10 cellular contexts compared by ENCODE assay signal in the genomic region with DNA sequence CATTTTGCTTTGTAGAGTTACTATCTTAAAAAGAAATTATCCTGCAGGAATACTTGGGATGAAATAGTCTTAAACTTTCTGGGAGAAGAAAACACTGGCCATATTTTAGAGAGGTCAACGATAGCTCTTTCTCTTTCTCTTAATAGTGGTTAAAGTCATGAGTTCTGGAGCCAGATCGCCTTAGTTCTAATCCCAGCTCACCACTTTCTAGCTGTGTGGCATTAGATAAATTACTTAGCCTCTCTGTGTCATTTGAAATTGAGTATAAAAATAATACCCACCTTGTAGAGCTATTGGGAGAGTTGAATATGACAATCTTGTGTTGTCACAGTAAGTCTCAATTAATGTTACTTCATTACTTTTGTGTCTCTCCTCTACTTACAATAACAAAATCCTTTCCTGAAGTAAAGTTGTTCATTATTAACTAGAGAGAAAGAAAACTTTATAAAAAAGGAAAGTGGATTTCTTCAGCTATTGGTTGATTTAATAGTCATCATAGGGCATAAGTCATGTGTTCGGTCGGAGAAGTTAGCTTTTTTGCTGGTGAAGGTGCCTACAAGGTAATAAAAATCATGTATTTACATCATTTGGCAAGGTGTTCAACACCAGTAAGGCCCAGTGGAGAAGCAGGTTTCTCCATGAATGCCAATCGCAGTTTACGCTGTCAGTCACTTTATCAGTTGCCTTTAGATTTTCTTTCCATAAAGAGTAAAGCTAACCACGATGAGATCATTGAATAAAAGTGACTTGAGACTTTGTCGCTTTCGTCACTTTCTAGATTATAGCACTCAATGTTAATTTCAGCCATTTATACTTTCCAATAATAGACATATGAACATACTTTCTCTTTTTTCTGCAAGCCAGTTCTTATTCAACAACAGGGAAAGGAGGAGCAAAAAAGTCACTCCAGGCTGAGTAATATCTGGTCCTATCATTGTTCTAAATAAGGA. TPM values are rescaled to one million over a fixed set of nuclear protein-coding genes. Genes with fewer than 3 reads are reported as not detected.
DNase-seq lines count a peak whose midpoint lies in the region; ATAC-seq, FAIRE-seq and TF ChIP-seq lines count a peak whose summit lies in the region.
"Had no signal": no experiment of that assay in that cellular context is flagged by ENCODE, and none has a peak within 500 bp of the region (broad histone marks: within the 10 kb centered on the region; RNA-seq: fewer than 3 reads in every experiment).

No MANE protein-coding gene starts in this region.

- no peak overlapping the region for H3K9ac ChIP-seq in mesendoderm (ENCODE audit: low read length)

- no peak overlapping the region for H2BK5ac ChIP-seq in mesendoderm (ENCODE audit: low read length)

- H2BK15ac ChIP-seq in mesendoderm (replicated peaks; ENCODE audit: low read depth), result no peak overlapping the region

- H3K27ac ChIP-seq in body of pancreas, result peak overlapping the region in 3 of 4 donors; percentile 80 to 92 (median 87)
- H3K27ac ChIP-seq in right lobe of liver, result peak overlapping the region; percentile 87 to 95 (median 93)
- H3K27ac ChIP-seq in tibial artery, result peak overlapping the region; percentile 79 to 84
- H3K27ac ChIP-seq in mesendoderm (ENCODE audit: low read depth, low read length), result no peak overlapping the region

- intact Hi-C loops in body of pancreas (cut with DNase I), result no loop called here
- intact Hi-C loops in right lobe of liver (cut with DNase I), result no loop called here
- intact Hi-C loops in tibial artery (cut with DNase I; ENCODE audit: low total_unique reads), result no loop called here

- H3K4ac ChIP-seq in mesendoderm (ENCODE audit: low read depth, low read length), result no peak overlapping the region

- H3K79me1 ChIP-seq in mesendoderm (ENCODE audit: low read length), result peaks cover 3% of the 10 kb centered on the region

- H3K4me2 ChIP-seq in mesendoderm (ENCODE audit: low read length), result no peak overlapping the region

- H3K23ac ChIP-seq in mesendoderm (ENCODE audit: low read length), result no peak overlapping the region

- no peak overlapping the region for H4K5ac ChIP-seq in mesendoderm (ENCODE audit: low read length)

- H3K4me3 Mint-ChIP-seq in activated T-cell treated with anti-CD3 and anti-CD28 coated beads, Interleukin-2, amount 50 U/mL, for 24 hours, result peak overlapping the region; percentile 86
- H3K4me3 Mint-ChIP-seq: memory B cell had no signal

- H2BK120ac ChIP-seq in mesendoderm (ENCODE audit: low read depth, low read length), result no peak overlapping the region

- TF ChIP-seq POLR2A in body of pancreas (IDR thresholded peaks at IDR 0.05) (no peak), right lobe of liver (IDR thresholded peaks at IDR 0.05) (no peak)

- peak overlapping the region; percentile 76 for H3K27ac Mint-ChIP-seq in activated T-cell treated with anti-CD3 and anti-CD28 coated beads, Interleukin-2, amount 50 U/mL, for 24 hours
- H3K27ac Mint-ChIP-seq: memory B cell had no signal

- no peak overlapping the region for H3K18ac ChIP-seq in mesendoderm (ENCODE audit: low read length)

- ATAC-seq in body of pancreas (no peak), right lobe of liver (no peak)

- H3K4me1 ChIP-seq in body of pancreas, result peaks cover 22% of the 10 kb centered on the region
- H3K4me1 ChIP-seq in right lobe of liver, result peaks cover 0 to 17% (median 0%) of the 10 kb centered on the region in 4 donors
- H3K4me1 ChIP-seq in tibial artery, result peaks cover 0 to 69% (median 16%) of the 10 kb centered on the region in 4 donors
- H3K4me1 ChIP-seq in mesendoderm (ENCODE audit: control insufficient read depth, low read depth, low read length), result peaks cover 13% of the 10 kb centered on the region

- no peak overlapping the region for H4K8ac ChIP-seq in mesendoderm (ENCODE audit: low read depth, low read length)

- H3K4me3 ChIP-seq in body of pancreas (no peak overlapping the region), right lobe of liver (peak overlapping the region; percentile 61 to 69 (median 65)), tibial artery (peak overlapping the region; percentile 63 to 76), mesendoderm (ENCODE audit: low read length) (no peak overlapping the region)

- H3K4me1 Mint-ChIP-seq in activated T-cell treated with anti-CD3 and anti-CD28 coated beads, Interleukin-2, amount 50 U/mL, for 24 hours (ENCODE audit: low read depth), result peaks cover 61% of the 10 kb centered on the region

- H3K79me2 ChIP-seq in mesendoderm (ENCODE audit: control insufficient read depth, insufficient read depth, low read length), result peaks cover 4% of the 10 kb centered on the region

- no peak overlapping the region for H2AK5ac ChIP-seq in mesendoderm (ENCODE audit: low read length)

- no peak for DNase-seq in activated T-cell treated with anti-CD3 and anti-CD28 coated beads, Interleukin-2, amount 50 U/mL, for 24 hours
- no peak for DNase-seq in activated T-cell treated with anti-CD3 and anti-CD28 coated beads, Interleukin-2, amount 50 U/mL, for 1 hour
- DNase-seq in body of pancreas (no peak), right lobe of liver (no peak), tibial artery (no peak), HTR-8/SVneo (ENCODE audit: insufficient read length, low spot score) (no peak), nucleus accumbens (lab: John Stamatoyannopoulos, UW) (no peak), mesendoderm (no peak)
- DNase-seq: NCI-H1105 had no signal

- TF ChIP-seq CTCF in body of pancreas (IDR thresholded peaks at IDR 0.05) (no peak), right lobe of liver (IDR thresholded peaks at IDR 0.05) (no peak), tibial artery (IDR thresholded peaks at IDR 0.05) (no peak)

- peaks cover 18% of the 10 kb centered on the region for H3K36me3 Mint-ChIP-seq in activated T-cell treated with anti-CD3 and anti-CD28 coated beads, Interleukin-2, amount 50 U/mL, for 24 hours (ENCODE audit: low read depth)

- WGBS in body of pancreas, 2 donors, result 58 to 61% methylated on average over 9 of the region's 9 CpGs
- 57% methylated on average over 9 of the region's 9 CpGs for WGBS in right lobe of liver (ENCODE audit: insufficient coverage, low coverage, low lambda C conversion rate, missing lambda C conversion rate)
- no CpG with 5 or more reads among the region's 9 CpGs for WGBS in mesendoderm (ENCODE audit: extremely low coverage, insufficient coverage, low lambda C conversion rate)

- no peaks in the 10 kb centered on the region for H3K27me3 Mint-ChIP-seq in activated T-cell treated with anti-CD3 and anti-CD28 coated beads, Interleukin-2, amount 50 U/mL, for 24 hours
- H3K27me3 Mint-ChIP-seq: memory B cell had no signal

- H3K56ac ChIP-seq in mesendoderm (ENCODE audit: low read length), result no peak overlapping the region

- no peak for FAIRE-seq in HTR-8/SVneo (lab: Jason Lieb, UNC)

- no peaks in the 10 kb centered on the region for H3K9me3 Mint-ChIP-seq in activated T-cell treated with anti-CD3 and anti-CD28 coated beads, Interleukin-2, amount 50 U/mL, for 24 hours
- H3K9me3 Mint-ChIP-seq: memory B cell had no signal

- H3K9me3 ChIP-seq in body of pancreas (no peaks in the 10 kb centered on the region), right lobe of liver (no peaks in the 10 kb centered on the region), tibial artery (no peaks in the 10 kb centered on the region)

- no peaks in the 10 kb centered on the region for H3K27me3 ChIP-seq in body of pancreas
- no peaks in the 10 kb centered on the region for H3K27me3 ChIP-seq in right lobe of liver
- H3K27me3 ChIP-seq in tibial artery, result no peaks in the 10 kb centered on the region
- no peaks in the 10 kb centered on the region for H3K27me3 ChIP-seq in mesendoderm (ENCODE audit: insufficient read depth, low read length, poor library complexity)

- H3K36me3 ChIP-seq in body of pancreas (replicated peaks in 1 of 2; ENCODE audit: insufficient read depth in 1 of 2, low read depth in 2 of 2) (no peaks in the 10 kb centered on the region), right lobe of liver (no peaks in the 10 kb centered on the region), tibial artery (no peaks in the 10 kb centered on the region), mesendoderm (ENCODE audit: control insufficient read depth, insufficient read depth, low read length) (no peaks in the 10 kb centered on the region)

RNA-seq across cellular contexts. Expression of a gene that starts 2.0 kb away (rescaled TPM):
- total RNA-seq in body of pancreas (10 to 100 TPM; 22.8 to 58.3 TPM), right lobe of liver (10 to 100 TPM in 4 of 6 experiments, 1 to 10 TPM in 2; 5.1 to 59.8 (median 26.2) TPM)
- polyA plus RNA-seq in mesendoderm (2013, experiment 1 of 2), result 9.6 TPM
- polyA plus RNA-seq in mesendoderm (2013, experiment 2 of 2), result 9.5 TPM

Comparison
In these comparisons a context has a peak if more than half of its experiments do, and no peak if none do; other contexts are left out.
1. H3K4me3 ChIP-seq: peak in right lobe of liver (3 of 3) and tibial artery (2 of 2); none in body of pancreas (0 of 2) and mesendoderm (single experiment).